20 cellular contexts compared by ENCODE assay signal in the genomic region with DNA sequence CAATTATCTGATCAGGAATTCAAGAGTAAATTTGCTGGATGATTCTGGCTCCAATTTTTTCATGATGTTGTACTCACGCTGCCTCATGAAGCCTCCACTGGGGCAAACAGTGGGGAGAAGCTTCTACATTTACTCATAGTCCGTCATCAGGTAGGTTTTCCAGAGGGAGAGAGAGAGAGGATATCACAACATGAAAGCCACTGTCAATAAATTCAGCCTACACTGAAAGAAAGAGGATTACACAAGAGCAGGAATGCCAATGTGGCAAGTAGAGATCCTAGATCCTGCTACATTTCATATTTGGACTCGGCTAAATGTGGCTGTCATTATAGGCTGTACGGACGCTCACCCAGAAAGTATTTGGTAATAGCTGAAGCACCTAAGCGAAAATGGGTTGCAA.
A peak's percentile ranks its signal among the peaks of the same experiment; 100 is the strongest.
DNase-seq lines count a peak whose midpoint lies in the region; ATAC-seq, FAIRE-seq and TF ChIP-seq lines count a peak whose summit lies in the region.
"Had no signal": no experiment of that assay in that cellular context is flagged by ENCODE, and none has a peak within 500 bp of the region (broad histone marks: within the 10 kb centered on the region; RNA-seq: fewer than 3 reads in every experiment).

No MANE protein-coding gene starts in this region.

- dilution Hi-C loops in keratinocyte (cut with MboI; ENCODE audit: extremely low pct_ligation_motif_present, low sequenced_read_pairs): no loop called here

- no peak overlapping the region for H3K4me3 Mint-ChIP-seq in Calu3 (ENCODE audit: low read depth, unreplicated experiment)
- H3K4me3 Mint-ChIP-seq: activated naive CD8-positive, alpha-beta T cell; IgD-negative memory B cell; naive B cell; stimulated activated naive CD8-positive, alpha-beta T cell treated with anti-CD3 and anti-CD28 coated beads, Interleukin-15, Interleukin-2, amounts not matched to agents 100 ng/mL and 50 ng/mL, for 24 hours had no signal

- FAIRE-seq in A549 (lab: Jason Lieb, UNC) (no peak), keratinocyte (lab: Jason Lieb, UNC) (no peak)

- no peak overlapping the region for H3K27ac Mint-ChIP-seq in Calu3 (ENCODE audit: unreplicated experiment)
- H3K27ac Mint-ChIP-seq: activated naive CD8-positive, alpha-beta T cell; IgD-negative memory B cell; naive B cell; stimulated activated naive CD8-positive, alpha-beta T cell treated with anti-CD3 and anti-CD28 coated beads, Interleukin-15, Interleukin-2, amounts not matched to agents 100 ng/mL and 50 ng/mL, for 24 hours had no signal

- H3K36me3 ChIP-seq in HCT116 (ENCODE audit: control insufficient read depth in 1 of 2, insufficient read depth in 2 of 2, low read length in 2 of 2) (no peaks in the 10 kb centered on the region), SK-N-SH (replicated peaks in 1 of 2; ENCODE audit: control insufficient read depth in 1 of 2, insufficient read depth in 2 of 2, low read length in 1 of 2) (no peaks in the 10 kb centered on the region), keratinocyte (ENCODE audit: control insufficient read depth in 2 of 2, extremely low read depth in 1 of 2, insufficient read depth in 2 of 2, low read length in 2 of 2) (no peaks in the 10 kb centered on the region)
- H3K36me3 ChIP-seq: left lung, vagina had no signal

- POLR2A ChIA-PET in A549 (lab: Yijun Ruan, JAX) (no interaction called here), HCT116 (lab: Charles Lee) (no interaction called here), SK-N-SH (lab: Yijun Ruan, JAX) (no interaction called here)

- H3K27me3 Mint-ChIP-seq in Calu3 (ENCODE audit: unreplicated experiment): no peaks in the 10 kb centered on the region
- H3K27me3 Mint-ChIP-seq: activated naive CD8-positive, alpha-beta T cell; IgD-negative memory B cell; naive B cell; stimulated activated naive CD8-positive, alpha-beta T cell treated with anti-CD3 and anti-CD28 coated beads, Interleukin-15, Interleukin-2, amounts not matched to agents 100 ng/mL and 50 ng/mL, for 24 hours had no signal

- BruUV-seq in HCT116 (replicated peaks; lab: Mats Ljungman, UMichigan): no TSS peak
- BruUV-seq in Calu3 (replicated peaks; lab: Mats Ljungman, UMichigan): no TSS peak

- no peaks in the 10 kb centered on the region for H3K27me3 ChIP-seq in HCT116 (ENCODE audit: insufficient read depth, low read length)
- H3K27me3 ChIP-seq in SK-N-SH (ENCODE audit: insufficient read depth): no peaks in the 10 kb centered on the region
- H3K27me3 ChIP-seq in keratinocyte (ENCODE audit: control insufficient read depth, extremely low read depth, insufficient read depth, low read length): no peaks in the 10 kb centered on the region
- H3K27me3 ChIP-seq: left lung, vagina had no signal

- TF ChIP-seq EP300 in A549 (IDR thresholded peaks at IDR 0.05): no peak
- TF ChIP-seq EP300 in SK-N-SH (IDR thresholded peaks at IDR 0.05; ENCODE audit: borderline replicate concordance in 1 of 2, low read depth in 1 of 2, low read length in 1 of 2): no peak

- peaks cover 2% of the 10 kb centered on the region for H3K9me3 Mint-ChIP-seq in Calu3 (ENCODE audit: low read depth, unreplicated experiment)

- peak overlapping the region in 1 of 2 experiments; percentile 52; a peak in 2 of 6 replicates for H3K27ac ChIP-seq in A549
- H3K27ac ChIP-seq in HCT116 (ENCODE audit: low read depth, low read length): no peak overlapping the region; the same call in 1 of the 2 replicates
- peak overlapping the region; percentile 39 to 53; a peak in 3 of 4 replicates for H3K27ac ChIP-seq in SK-N-SH (ENCODE audit: low read depth in 2 of 2, low read length in 1 of 2)
- H3K27ac ChIP-seq in keratinocyte (ENCODE audit: control insufficient read depth, insufficient read depth, low read length): no peak overlapping the region
- H3K27ac ChIP-seq: left lung, skin epidermis, vagina had no signal

- TF ChIP-seq POLR2A in A549 (IDR thresholded peaks at IDR 0.05; ENCODE audit: low read length): no peak
- TF ChIP-seq POLR2A in HCT116 (IDR thresholded peaks at IDR 0.05; ENCODE audit: borderline replicate concordance, extremely low read depth, insufficient read depth, insufficient read length): no peak

- RAD21 ChIA-PET in HCT116 (lab: Charles Lee; ENCODE audit: low non-redundant PET in 1 of 2, low total read pairs in 2 of 2, uncharacterized antibody in 2 of 2, unreplicated experiment in 2 of 2): no interaction called here

- peaks cover 15% of the 10 kb centered on the region for H3F3A ChIP-seq in SK-N-SH (replicated peaks; ENCODE audit: insufficient read depth)

- H3K9me2 ChIP-seq in HCT116 (ENCODE audit: insufficient read depth): no peaks in the 10 kb centered on the region; the same call in 1 of the 2 replicates
- no peaks in the 10 kb centered on the region for H3K9me2 ChIP-seq in SK-N-SH

- H3K79me2 ChIP-seq in HCT116 (ENCODE audit: insufficient read depth, low read length): no peaks in the 10 kb centered on the region
- no peaks in the 10 kb centered on the region for H3K79me2 ChIP-seq in SK-N-SH (ENCODE audit: insufficient read depth)
- H3K79me2 ChIP-seq in keratinocyte (ENCODE audit: control insufficient read depth, insufficient read depth, low read length): no peaks in the 10 kb centered on the region

- peaks cover 19% of the 10 kb centered on the region for H3K4me1 Mint-ChIP-seq in Calu3 (ENCODE audit: low read depth, unreplicated experiment)
- H3K4me1 Mint-ChIP-seq: IgD-negative memory B cell, naive B cell had no signal

- intact Hi-C loops in HCT116 (cut with micrococcal nuclease) (no loop called here), Calu3 (cut with micrococcal nuclease; ENCODE audit: unreplicated experiment) (no loop called here)

- ATAC-seq in A549 (peak; percentile 78 to 84), HCT116 (peak; percentile 69)
- ATAC-seq: left lung had no signal

- H2AFZ ChIP-seq in HCT116 (ENCODE audit: low read depth, low read length, poor library complexity, severe bottlenecking): peak overlapping the region; percentile 90
- peak overlapping the region; percentile 33 for H2AFZ ChIP-seq in SK-N-SH (ENCODE audit: low read depth)
- H2AFZ ChIP-seq in keratinocyte (ENCODE audit: control insufficient read depth, low read length): peak overlapping the region; percentile 4

- H3K9me1 ChIP-seq in keratinocyte (ENCODE audit: control insufficient read depth, extremely low read depth, insufficient read depth, low read length): no peaks in the 10 kb centered on the region

- H3K4me1 ChIP-seq in A549 (peaks cover 18% of the 10 kb centered on the region; the same call in 2 of the 3 replicates), HCT116 (ENCODE audit: control insufficient read depth in 1 of 2, insufficient read depth in 2 of 2, low read length in 2 of 2) (peaks cover 0 to 35% of the 10 kb centered on the region in 2 experiments; a peak in 2 of 4 replicates), SK-N-SH (ENCODE audit: control insufficient read depth in 1 of 2, insufficient read depth in 2 of 2, low read depth in 1 of 2, low read length in 1 of 2) (peaks cover 0 to 7% of the 10 kb centered on the region in 2 experiments; a peak in 1 of 4 replicates), keratinocyte (ENCODE audit: control insufficient read depth, extremely low read depth, insufficient read depth, low read length) (peaks cover 6% of the 10 kb centered on the region)
- H3K4me1 ChIP-seq: left lung, vagina had no signal

- peak overlapping the region; percentile 52 for H3K4me2 ChIP-seq in A549
- H3K4me2 ChIP-seq in HCT116 (ENCODE audit: low read length): peak overlapping the region; percentile 56
- H3K4me2 ChIP-seq in SK-N-SH: no peak overlapping the region
- no peak overlapping the region for H3K4me2 ChIP-seq in keratinocyte (ENCODE audit: control insufficient read depth, extremely low read depth, insufficient read depth, low read depth, low read length)

- H3K9me3 ChIP-seq in A549: no peaks in the 10 kb centered on the region
- no peaks in the 10 kb centered on the region for H3K9me3 ChIP-seq in HCT116 (ENCODE audit: control insufficient read depth in 1 of 2, insufficient read depth in 1 of 2, low read depth in 1 of 2, low read length in 2 of 2)
- no peaks in the 10 kb centered on the region for H3K9me3 ChIP-seq in SK-N-SH
- H3K9me3 ChIP-seq in keratinocyte (ENCODE audit: control insufficient read depth, low read depth, low read length): no peaks in the 10 kb centered on the region
- H3K9me3 ChIP-seq: left lung, vagina had no signal

- no peaks in the 10 kb centered on the region for H3K36me3 Mint-ChIP-seq in Calu3 (ENCODE audit: insufficient read depth, unreplicated experiment)
- H3K36me3 Mint-ChIP-seq: activated naive CD8-positive, alpha-beta T cell; IgD-negative memory B cell; naive B cell had no signal

- no peak for TF ChIP-seq RAD21 in A549 (conservative IDR thresholded peaks at IDR 0.05 in 1 of 2, IDR thresholded peaks at IDR 0.05 in 1 of 2)
- TF ChIP-seq RAD21 in HCT116 (IDR thresholded peaks at IDR 0.05; ENCODE audit: low read depth): no peak
- no peak for TF ChIP-seq RAD21 in SK-N-SH (IDR thresholded peaks at IDR 0.05; ENCODE audit: low read length)

- H3K9ac ChIP-seq in HCT116 (ENCODE audit: low read length) (no peak overlapping the region), SK-N-SH (no peak overlapping the region), keratinocyte (ENCODE audit: control insufficient read depth, extremely low read depth, insufficient read depth, low read length) (no peak overlapping the region)

- H4K20me1 ChIP-seq in HCT116 (ENCODE audit: insufficient read depth) (no peaks in the 10 kb centered on the region), SK-N-SH (ENCODE audit: insufficient read depth) (no peaks in the 10 kb centered on the region), keratinocyte (ENCODE audit: control insufficient read depth, extremely low read depth, insufficient read depth, low read length) (no peaks in the 10 kb centered on the region)

- no peak overlapping the region for H3K4me3 ChIP-seq in A549
- peak overlapping the region in 1 of 2 experiments; percentile 10; a peak in 1 of 4 replicates for H3K4me3 ChIP-seq in HCT116 (replicated peaks in 1 of 2; ENCODE audit: low read depth in 1 of 2, low read length in 2 of 2)
- no peak overlapping the region; a peak in 1 of 4 replicates for H3K4me3 ChIP-seq in SK-N-SH (ENCODE audit: low read depth in 2 of 2, low read length in 1 of 2)
- H3K4me3 ChIP-seq in keratinocyte (ENCODE audit: control insufficient read depth in 2 of 3, extremely low read depth in 1 of 3, insufficient read depth in 2 of 3, low read depth in 1 of 3, low read length in 3 of 3): no peak overlapping the region
- H3K4me3 ChIP-seq: left lung, skin epidermis, vagina had no signal

- peak; percentile 2 to 55 for DNase-seq in A549 (ENCODE audit: low read depth in 1 of 2, low spot score in 1 of 2)
- peak; percentile 45 for DNase-seq in HCT116 (ENCODE audit: low read depth, low spot score)
- no peak for DNase-seq in SK-N-SH
- DNase-seq in keratinocyte (ENCODE audit: low read depth, low spot score): no peak
- DNase-seq in NCI-H345 treated with DMSO at 0.1 percent for 48 hours (lab: John Stamatoyannopoulos, UW; ENCODE audit: unreplicated experiment): no peak
- no peak for DNase-seq in T1000 (lab: John Stamatoyannopoulos, UW)
- DNase-seq in Calu3: no peak
- no peak for DNase-seq in activated effector memory CD4-positive, alpha-beta T cell treated with anti-CD3 and anti-CD28 coated beads, Interleukin-2, amount 50 U/mL, for 16 hours
- DNase-seq: activated CD4-positive, alpha-beta T cell treated with anti-CD3 and anti-CD28 coated beads for 1 hour; activated T-cell treated with anti-CD3 and anti-CD28 coated beads for 4 hours; C1 segment of cervical spinal cord; left lung; naive B cell; NCI-H1105; NCI-H2029 had no signal

- WGBS in A549 (ENCODE audit: missing lambda C conversion rate): 39% methylated on average over 6 of the region's 6 CpGs
- 70% methylated on average over 6 of the region's 6 CpGs for WGBS in SK-N-SH (ENCODE audit: low lambda C conversion rate)

- CTCF ChIA-PET in A549 (lab: Yijun Ruan, JAX): no interaction called here
- CTCF ChIA-PET in HCT116 (lab: Charles Lee): no interaction called here
- CTCF ChIA-PET in SK-N-SH (lab: Yijun Ruan, JAX): no interaction called here
- CTCF ChIA-PET in Calu3 (lab: Charles Lee): no interaction called here

- TF ChIP-seq CTCF in A549 (IDR thresholded peaks at IDR 0.05) (no peak), HCT116 (IDR thresholded peaks at IDR 0.05 in 2 of 3, conservative IDR thresholded peaks at IDR 0.05 in 1 of 3; ENCODE audit: borderline replicate concordance in 1 of 3, insufficient read depth in 1 of 3, low read depth in 2 of 3, low read length in 2 of 3) (no peak), SK-N-SH (IDR thresholded peaks at IDR 0.05) (no peak), keratinocyte (optimal IDR thresholded peaks at IDR 0.05 in 1 of 3, IDR thresholded peaks at IDR 0.05 in 1 of 3, conservative IDR thresholded peaks at IDR 0.05 in 1 of 3; ENCODE audit: extremely low read depth in 1 of 3, insufficient read depth in 2 of 3, low read length in 3 of 3) (no peak), Calu3 (IDR thresholded peaks at IDR 0.05; ENCODE audit: unreplicated experiment) (no peak)

Comparison
In these comparisons a context has a peak if more than half of its experiments do, and no peak if none do; other contexts are left out.
1. DNase-seq: peak in A549 (2 of 2) and HCT116 (single experiment); none in SK-N-SH (single experiment), keratinocyte (single experiment), NCI-H345 treated with DMSO at 0.1 percent for 48 hours (single experiment), T1000 (single experiment), Calu3 (single experiment) and activated effector memory CD4-positive, alpha-beta T cell treated with anti-CD3 and anti-CD28 coated beads, Interleukin-2, amount 50 U/mL, for 16 hours (single experiment).
2. H3K27ac ChIP-seq: peak in SK-N-SH (2 of 2); none in HCT116 (single experiment) and keratinocyte (single experiment).
3. H3K4me2 ChIP-seq: peak in A549 (single experiment) and HCT116 (single experiment); none in SK-N-SH (single experiment) and keratinocyte (single experiment).
4. H2AFZ ChIP-seq: peak in every context shown above with its lines; median percentile 90 in HCT116; 33 in SK-N-SH; 4 in keratinocyte.